24 cellular contexts compared by ENCODE assay signal in the genomic region with DNA sequence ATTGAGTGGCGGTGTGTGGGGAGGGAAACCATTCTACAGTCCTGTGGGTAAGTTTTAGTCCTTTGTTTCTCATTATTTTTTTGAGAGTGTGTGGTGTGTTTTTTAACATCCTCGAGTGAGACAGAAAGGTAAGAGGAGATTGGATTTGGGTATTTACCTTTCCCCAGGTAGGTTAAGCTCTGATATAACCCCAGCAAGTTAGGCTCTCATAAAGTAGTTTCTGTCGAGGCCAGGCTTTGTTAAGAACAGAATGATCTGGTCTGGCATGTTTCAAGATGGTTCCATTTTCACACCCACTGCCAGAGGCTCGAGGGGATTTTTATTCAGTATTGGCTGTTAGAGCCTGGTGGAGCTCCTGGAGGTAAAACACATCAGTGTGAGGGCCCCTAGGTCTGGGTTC.
"Had no signal": no experiment of that assay in that cellular context is flagged by ENCODE, and none has a peak within 500 bp of the region (broad histone marks: within the 10 kb centered on the region; RNA-seq: fewer than 3 reads in every experiment).

No MANE protein-coding gene starts in this region.

- H3K27ac Mint-ChIP-seq: mesothelial cell of epicardium, naive B cell had no signal

- H3K36me3 ChIP-seq: esophagus squamous epithelium, gastrocnemius medialis, heart right ventricle, left lung, lower lobe of right lung had no signal

- DNase-seq: dermis blood vessel endothelial cell; dorsolateral prefrontal cortex; effector CD4-positive, alpha-beta T cell; effector memory CD4-positive, alpha-beta T cell; erythroblast; esophagus squamous epithelium; foreskin fibroblast; foreskin melanocyte; gastrocnemius medialis; glutamatergic neuron; head of caudate nucleus; heart right ventricle; hippocampal formation; left cardiac atrium; left lung; left ventricle myocardium superior; lower lobe of right lung; mesenchymal stem cell; mucosa of descending colon; naive B cell had no signal

- H3K27me3 Mint-ChIP-seq: naive B cell had no signal

- H3K27ac ChIP-seq: coronary artery, dorsolateral prefrontal cortex, epithelial cell of prostate, esophagus squamous epithelium, gastrocnemius medialis, heart right ventricle, left lung, lower lobe of right lung had no signal

- H3K4me3 ChIP-seq: coronary artery, dorsolateral prefrontal cortex, esophagus squamous epithelium, gastrocnemius medialis, heart right ventricle, left lung, lower lobe of right lung, mucosa of descending colon had no signal

- H3K27me3 ChIP-seq: dorsolateral prefrontal cortex, esophagus squamous epithelium, gastrocnemius medialis, heart right ventricle, left lung had no signal

- H3K9me3 ChIP-seq: esophagus squamous epithelium, gastrocnemius medialis, left lung, lower lobe of right lung, mucosa of descending colon had no signal

- ATAC-seq: esophagus mucosa, gastrocnemius medialis, heart right ventricle, left cardiac atrium, left lung, left ventricle myocardium superior, lower lobe of right lung, mucosa of descending colon had no signal

- H3K4me3 Mint-ChIP-seq: mesothelial cell of epicardium, naive B cell had no signal
